ENCODE assay signal across 1 cellular context in the genomic region with DNA sequence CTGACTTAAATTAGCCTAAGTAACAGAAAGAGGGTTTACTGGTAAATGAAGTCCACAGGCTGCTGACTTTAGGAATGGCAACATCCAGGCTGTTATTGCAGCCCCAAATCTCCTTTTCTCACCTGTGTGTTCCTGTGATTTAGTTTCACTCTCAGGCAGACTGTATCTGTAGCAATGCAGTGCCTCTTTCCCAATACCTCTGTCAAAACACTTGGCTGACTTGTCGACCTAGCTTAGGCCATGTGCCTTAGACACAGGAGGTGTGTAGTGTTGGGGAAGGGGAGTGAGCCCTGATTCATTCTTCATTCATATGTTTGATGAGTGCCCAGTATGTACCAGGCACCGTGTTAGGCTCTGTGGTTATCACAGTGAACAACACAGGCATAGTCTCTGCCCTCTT.
TF ChIP-seq lines count a peak whose summit lies in the region.

No MANE protein-coding gene starts in this region.

TF ChIP-seq in HepG2, 621 proteins besides CTCF, POLR2A, EP300 and RAD21 (continued from another document):
- TF ChIP-seq ZMAT5 (CRISPR knock-in tag; IDR thresholded peaks at IDR 0.05; ENCODE audit: borderline replicate concordance, low read depth) (no peak), SP140L (CRISPR knock-in tag; IDR thresholded peaks at IDR 0.05; ENCODE audit: borderline replicate concordance) (no peak), ZNF496 (CRISPR knock-in tag; IDR thresholded peaks at IDR 0.05; ENCODE audit: insufficient replicate concordance) (no peak)
